ENCODE assay signal across 17 cellular contexts in the genomic region with DNA sequence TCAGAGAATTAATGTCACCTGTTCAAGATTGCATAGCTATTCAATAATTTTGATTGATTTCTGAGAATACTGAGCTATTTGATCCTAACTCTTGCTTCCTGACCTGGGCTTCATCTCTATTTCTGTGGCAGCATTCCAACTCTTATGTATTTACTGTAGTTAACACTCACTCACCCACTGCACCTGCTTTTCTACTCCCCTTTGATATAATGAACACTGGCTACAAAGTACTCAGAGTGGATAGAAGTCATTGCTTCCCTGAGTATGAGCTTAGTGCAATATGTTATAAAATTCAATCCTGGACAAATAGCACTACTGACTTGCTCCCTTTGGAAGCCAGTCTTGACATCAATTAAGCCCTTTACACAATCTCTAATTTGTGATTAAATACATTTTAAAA.
DNase-seq lines count a peak whose midpoint lies in the region; ATAC-seq and TF ChIP-seq lines count a peak whose summit lies in the region.
"Had no signal": no experiment of that assay in that cellular context is flagged by ENCODE, and none has a peak within 500 bp of the region (broad histone marks: within the 10 kb centered on the region; RNA-seq: fewer than 3 reads in every experiment).

No MANE protein-coding gene starts in this region.

- no peak overlapping the region for H3K27ac ChIP-seq in upper lobe of right lung
- no peak overlapping the region for H3K27ac ChIP-seq in prostate gland
- H3K27ac ChIP-seq: BLaER1, SJSA1 had no signal

- no peak for TF ChIP-seq POLR2A in prostate gland (IDR thresholded peaks at IDR 0.05)

- ATAC-seq in mucosa of descending colon (peak; percentile 62), upper lobe of right lung (no peak), esophagus mucosa (no peak)
- ATAC-seq: CD8-positive, alpha-beta T cell; GM23338; HCT116 had no signal

- H3K27me3 ChIP-seq in upper lobe of right lung (no peaks in the 10 kb centered on the region), prostate gland (replicated peaks; ENCODE audit: insufficient read depth) (no peaks in the 10 kb centered on the region)
- H3K27me3 ChIP-seq: BLaER1, SJSA1 had no signal

- H3K9me3 ChIP-seq in mucosa of descending colon (peaks cover 4% of the 10 kb centered on the region), upper lobe of right lung (no peaks in the 10 kb centered on the region), prostate gland (no peaks in the 10 kb centered on the region)
- H3K9me3 ChIP-seq: SJSA1 had no signal

- DNase-seq in NCI-H1417 (lab: John Stamatoyannopoulos, UW) (peak in 2 of 3 experiments; percentile 1 to 54), NCI-H1417 treated with DMSO at 0.1 percent for 48 hours (lab: John Stamatoyannopoulos, UW) (no peak), NCI-H146 (lab: John Stamatoyannopoulos, UW) (peak; percentile 56), NCI-H345 (lab: John Stamatoyannopoulos, UW) (peak; percentile 46), mucosa of descending colon (no peak), upper lobe of right lung (no peak), prostate gland (ENCODE audit: low spot score) (no peak)
- DNase-seq: CD8-positive, alpha-beta T cell; EL; NCI-H1930; NCI-H524 treated with DMSO at 0.1 percent for 48 hours; SW 1271 had no signal

- no peak for TF ChIP-seq CTCF in mucosa of descending colon (IDR thresholded peaks at IDR 0.05)
- TF ChIP-seq CTCF in upper lobe of right lung (IDR thresholded peaks at IDR 0.05): no peak
- TF ChIP-seq CTCF in prostate gland (IDR thresholded peaks at IDR 0.05): no peak

- no peaks in the 10 kb centered on the region for H3K4me1 ChIP-seq in mucosa of descending colon (ENCODE audit: low read depth)
- no peaks in the 10 kb centered on the region for H3K4me1 ChIP-seq in upper lobe of right lung
- no peaks in the 10 kb centered on the region for H3K4me1 ChIP-seq in prostate gland (replicated peaks)
- H3K4me1 ChIP-seq: BLaER1, SJSA1 had no signal

- intact Hi-C loops in mucosa of descending colon (cut with DNase I, micrococcal nuclease) (no loop called here), upper lobe of right lung (cut with DNase I) (no loop called here), prostate gland (cut with DNase I) (no loop called here)

- H3K4me3 ChIP-seq in mucosa of descending colon: no peak overlapping the region
- no peak overlapping the region for H3K4me3 ChIP-seq in upper lobe of right lung
- H3K4me3 ChIP-seq in prostate gland: no peak overlapping the region
- H3K4me3 ChIP-seq: BLaER1, GM23338, SJSA1 had no signal

- no peaks in the 10 kb centered on the region for H3K36me3 ChIP-seq in mucosa of descending colon (ENCODE audit: low read depth)
- no peaks in the 10 kb centered on the region for H3K36me3 ChIP-seq in upper lobe of right lung
- no peaks in the 10 kb centered on the region for H3K36me3 ChIP-seq in prostate gland
- H3K36me3 ChIP-seq: BLaER1, SJSA1 had no signal

Comparison
In these comparisons a context has a peak if more than half of its experiments do, and no peak if none do; other contexts are left out.
1. DNase-seq: peak in NCI-H1417 (2 of 3), NCI-H146 (single experiment) and NCI-H345 (single experiment); none in NCI-H1417 treated with DMSO at 0.1 percent for 48 hours (single experiment), mucosa of descending colon (0 of 3), upper lobe of right lung (single experiment) and prostate gland (single experiment).